Comparison of ENCODE assay signal across 13 cellular contexts in the genomic region with DNA sequence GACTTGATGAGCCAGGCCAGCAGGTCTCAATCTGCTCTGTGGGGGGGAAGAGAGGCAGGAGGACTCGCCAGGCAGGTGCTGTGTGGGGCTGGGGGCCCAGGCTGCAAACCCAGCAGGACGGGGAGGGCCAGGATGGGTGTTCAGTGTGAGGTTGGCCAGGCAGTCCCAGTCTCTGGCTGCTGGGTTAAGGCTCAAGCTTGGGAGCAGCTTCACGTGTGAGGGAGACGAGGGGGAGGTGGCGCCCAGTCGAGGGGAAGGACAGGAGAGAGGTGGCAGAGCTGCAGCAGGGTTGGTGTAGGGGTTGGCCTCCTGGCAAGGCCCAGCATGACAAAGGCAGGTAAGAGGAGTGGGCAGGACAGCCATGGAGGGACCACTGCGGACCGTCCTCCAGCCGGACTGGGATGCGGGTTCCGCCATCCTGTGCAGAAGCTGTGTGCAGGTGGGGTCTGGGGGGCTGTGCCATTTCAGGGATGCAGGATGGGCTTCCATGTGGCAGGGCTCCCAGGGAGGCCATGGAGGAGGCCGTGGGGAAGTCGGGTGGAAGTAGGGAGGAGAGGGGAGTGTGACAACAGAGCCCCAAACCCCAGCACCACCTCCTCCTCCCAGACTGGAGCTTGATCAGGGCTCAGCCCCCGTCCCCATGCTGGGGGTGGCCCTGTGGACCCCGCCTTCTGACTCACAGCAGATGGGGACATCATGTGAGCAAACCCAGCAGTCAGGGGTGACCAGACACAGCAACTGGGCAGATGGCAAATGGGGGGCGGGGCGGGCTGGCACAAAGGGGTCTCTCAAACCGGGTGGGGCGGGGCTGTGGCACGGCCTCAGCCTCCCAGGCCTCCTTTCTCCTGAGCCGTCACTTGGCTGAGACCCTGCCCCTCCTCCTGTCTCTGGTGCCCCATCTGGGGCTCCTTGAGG. TPM values are rescaled to one million over a fixed set of nuclear protein-coding genes. Genes with fewer than 3 reads are reported as not detected.
DNase-seq lines count a peak whose midpoint lies in the region; ATAC-seq, FAIRE-seq and TF ChIP-seq lines count a peak whose summit lies in the region.
"Had no signal": no experiment of that assay in that cellular context is flagged by ENCODE, and none has a peak within 500 bp of the region (broad histone marks: within the 10 kb centered on the region; RNA-seq: fewer than 3 reads in every experiment).

No MANE protein-coding gene starts in this region.

- intact Hi-C loops in heart left ventricle (cut with DNase I) (no loop called here), Right ventricle myocardium superior (cut with DNase I) (no loop called here)

- no peak overlapping the region for H4K5ac ChIP-seq in H1 (ENCODE audit: insufficient read length, low read depth, low read length)

- no peak overlapping the region for H3K14ac ChIP-seq in H1 (ENCODE audit: insufficient read length)

- H3K23me2 ChIP-seq in H1 (ENCODE audit: low read depth, low read length): peaks cover 4% of the 10 kb centered on the region; the same call in 1 of the 2 replicates

- CTCF ChIA-PET in H1 (lab: Charles Lee; ENCODE audit: partially characterized antibody): interaction anchor here (1.0 to 5.6 kb wide), 9 partner anchors 8 to 290 kb away, joined by 3 to 69 read pairs (median 4); no protein-coding TSS in a partner anchor
- CTCF ChIA-PET in activated CD4-positive, alpha-beta memory T cell treated with anti-CD3 and anti-CD28 coated beads, Interleukin-2, amount 10 ng/mL, durations not matched to agents 7 days and 5 days (lab: Charles Lee): interaction anchor here (1.2 kb wide), 1 partner anchor 22 kb away, joined by 4 read pairs; no protein-coding TSS in a partner anchor

- no peak for FAIRE-seq in H1 (lab: Jason Lieb, UNC)

- H3K9me3 Mint-ChIP-seq in natural killer cell treated with Interleukin-12 subunit alpha and Interleukin-12 subunit beta and Interleukin-15 and Interleukin-18, amount 100 ng/mL, for 72 hours: no peaks in the 10 kb centered on the region
- H3K9me3 Mint-ChIP-seq in activated CD4-positive, alpha-beta memory T cell treated with anti-CD3 and anti-CD28 coated beads, Interleukin-2, amount 10 ng/mL, durations not matched to agents 7 days and 5 days: no peaks in the 10 kb centered on the region
- H3K9me3 Mint-ChIP-seq: activated T-helper 1 cell treated with anti-CD3 and anti-CD28 coated beads, Interleukin-12 subunit alpha, Interleukin-12 subunit beta, Interleukin-2, Interleukin-4 antibody, amounts not matched to agents 30 ng/mL and 10 ng/mL and 1 ng/mL, durations not matched to agents 14 hours and 24 hours and 36 hours; T-cell had no signal

- POLR2A ChIA-PET in H1 (lab: Charles Lee; ENCODE audit: partially characterized antibody): interaction anchor here (2.1 kb wide), 1 partner anchor 11 kb away, joined by 6 read pairs; no protein-coding TSS in a partner anchor
- POLR2A ChIA-PET in activated CD4-positive, alpha-beta memory T cell treated with anti-CD3 and anti-CD28 coated beads, Interleukin-2, amount 10 ng/mL, durations not matched to agents 7 days and 5 days (lab: Charles Lee): interaction anchor here (1.0 to 1.7 kb wide), 2 partner anchors 29 to 54 kb away, joined by 3 to 5 read pairs; no protein-coding TSS in a partner anchor

- 65 to 70% (median 67%) methylated on average over 21 of the region's 21 CpGs for WGBS in heart left ventricle, 4 donors
- WGBS in H1 (ENCODE audit: extremely low coverage in 1 of 2, insufficient coverage in 1 of 2, insufficient read length in 1 of 2, insufficient replicate concordance in 2 of 2, low coverage in 1 of 2, low lambda C conversion rate in 2 of 2, missing lambda C conversion rate in 1 of 2), 2 experiments: 90% methylated on average over 15 of the region's 21 CpGs; no CpG with 5 or more reads in 1 of the 2 experiments
- 74 to 75% methylated on average over 13 to 21 of the region's 21 CpGs for WGBS in upper lobe of left lung, 2 donors

- H2BK20ac ChIP-seq in H1 (ENCODE audit: low read length): no peak overlapping the region

- H3K27ac ChIP-seq in heart left ventricle: peak overlapping the region in 11 of 12 donors; percentile 70 to 93 (median 85)
- no peak overlapping the region for H3K27ac ChIP-seq in H1 (ENCODE audit: low read depth, low read length)
- peak overlapping the region in 3 of 4 donors; percentile 77 to 85 (median 85) for H3K27ac ChIP-seq in upper lobe of left lung
- H3K27ac ChIP-seq: HL-60 had no signal

- H2BK15ac ChIP-seq in H1 (ENCODE audit: low read length): peak overlapping the region; percentile 88; the same call in 1 of the 2 replicates

- H3K4ac ChIP-seq in H1 (replicated peaks; ENCODE audit: insufficient read length, low read depth, low read length): no peak overlapping the region

- H3K9ac ChIP-seq in H1 (replicated peaks in 1 of 4; ENCODE audit: extremely low read depth in 1 of 4, low read depth in 3 of 4, low read length in 3 of 4): no peak overlapping the region

- no peak overlapping the region for H4K91ac ChIP-seq in H1 (replicated peaks; ENCODE audit: insufficient read length, low read length)

- no peaks in the 10 kb centered on the region for H3K79me1 ChIP-seq in H1 (ENCODE audit: low read depth, low read length)

- H3K56ac ChIP-seq in H1 (replicated peaks; ENCODE audit: insufficient read length, low read depth, low read length): no peak overlapping the region

- no peak overlapping the region; the same call in 1 of the 2 replicates for H4K8ac ChIP-seq in H1 (ENCODE audit: extremely low read depth, insufficient read depth, low read length)

- H3K79me2 ChIP-seq in H1 (ENCODE audit: control insufficient read depth in 1 of 2, insufficient read depth in 2 of 2, low read length in 2 of 2): no peaks in the 10 kb centered on the region

- peak overlapping the region; percentile 35 for H3K4me3 Mint-ChIP-seq in natural killer cell treated with Interleukin-12 subunit alpha and Interleukin-12 subunit beta and Interleukin-15 and Interleukin-18, amount 100 ng/mL, for 72 hours
- no peak overlapping the region for H3K4me3 Mint-ChIP-seq in activated CD4-positive, alpha-beta memory T cell treated with anti-CD3 and anti-CD28 coated beads, Interleukin-2, amount 10 ng/mL, durations not matched to agents 7 days and 5 days
- H3K4me3 Mint-ChIP-seq: activated T-helper 1 cell treated with anti-CD3 and anti-CD28 coated beads, Interleukin-12 subunit alpha, Interleukin-12 subunit beta, Interleukin-2, Interleukin-4 antibody, amounts not matched to agents 30 ng/mL and 10 ng/mL and 1 ng/mL, durations not matched to agents 14 hours and 24 hours and 36 hours had no signal

- peaks cover 0 to 17% (median 0%) of the 10 kb centered on the region in 9 donors for H3K27me3 ChIP-seq in heart left ventricle
- peaks cover 0 to 2% (median 0%) of the 10 kb centered on the region in 4 experiments; a peak in 3 of 7 replicates for H3K27me3 ChIP-seq in H1 (replicated peaks in 1 of 4; ENCODE audit: control insufficient read depth in 3 of 4, extremely low read depth in 1 of 4, insufficient read depth in 3 of 4, low read length in 3 of 4)
- no peaks in the 10 kb centered on the region for H3K27me3 ChIP-seq in upper lobe of left lung
- H3K27me3 ChIP-seq: MG63 had no signal

- 0 out of 2 replicates have a peak overlapping the region, but pooled peaks have one; percentile 27 for H2BK12ac ChIP-seq in H1 (ENCODE audit: low read depth, low read length)

- H3K4me3 ChIP-seq in heart left ventricle (peak overlapping the region; percentile 13 to 65 (median 59)), H1 (ENCODE audit: extremely low read depth in 1 of 4, insufficient read depth in 2 of 4, low read depth in 3 of 4, low read length in 4 of 4) (no peak overlapping the region), upper lobe of left lung (peak overlapping the region in 2 of 4 donors; percentile 43 to 51)
- H3K4me3 ChIP-seq: MG63 had no signal

- TF ChIP-seq EP300 in H1 (IDR thresholded peaks at IDR 0.05; ENCODE audit: borderline replicate concordance in 1 of 2, low read depth in 2 of 2, low read length in 2 of 2) (no peak), upper lobe of left lung (IDR thresholded peaks at IDR 0.05) (no peak)

- H3K9me3 ChIP-seq in heart left ventricle: no peaks in the 10 kb centered on the region
- no peaks in the 10 kb centered on the region for H3K9me3 ChIP-seq in H1 (ENCODE audit: insufficient read depth in 2 of 2, low read depth in 1 of 2, low read length in 1 of 2)
- H3K9me3 ChIP-seq in upper lobe of left lung: no peaks in the 10 kb centered on the region
- H3K9me3 ChIP-seq: MG63 had no signal

- no peaks in the 10 kb centered on the region for H3K36me3 ChIP-seq in heart left ventricle
- no peaks in the 10 kb centered on the region for H3K36me3 ChIP-seq in H1 (ENCODE audit: control insufficient read depth in 2 of 4, insufficient read depth in 4 of 4, low read length in 3 of 4)
- no peaks in the 10 kb centered on the region for H3K36me3 ChIP-seq in upper lobe of left lung
- H3K36me3 ChIP-seq: MG63 had no signal

- peaks cover 0 to 4% of the 10 kb centered on the region in 2 experiments for H4K20me1 ChIP-seq in H1 (replicated peaks in 1 of 2; ENCODE audit: control insufficient read depth in 1 of 2, insufficient read depth in 2 of 2, low read length in 2 of 2)

- H3K27ac Mint-ChIP-seq in natural killer cell treated with Interleukin-12 subunit alpha and Interleukin-12 subunit beta and Interleukin-15 and Interleukin-18, amount 100 ng/mL, for 72 hours: peak overlapping the region; percentile 44 to 56
- H3K27ac Mint-ChIP-seq in activated CD4-positive, alpha-beta memory T cell treated with anti-CD3 and anti-CD28 coated beads, Interleukin-2, amount 10 ng/mL, durations not matched to agents 7 days and 5 days: no peak overlapping the region

- no peak overlapping the region for H2AFZ ChIP-seq in H1 (ENCODE audit: low read length)

- no peak for DNase-seq in heart left ventricle
- DNase-seq in Right ventricle myocardium superior: no peak
- DNase-seq in H1 (ENCODE audit: low read depth in 1 of 2, low spot score in 2 of 2): no peak
- no peak for DNase-seq in natural killer cell treated with Interleukin-12 subunit alpha and Interleukin-12 subunit beta and Interleukin-15 and Interleukin-18, amount 100 ng/mL, for 72 hours (ENCODE audit: low spot score)
- DNase-seq in upper lobe of left lung: no peak
- no peak for DNase-seq in activated CD4-positive, alpha-beta memory T cell treated with anti-CD3 and anti-CD28 coated beads, Interleukin-2, amount 10 ng/mL, durations not matched to agents 7 days and 5 days
- DNase-seq: MG63, T-cell had no signal

- TF ChIP-seq POLR2A in heart left ventricle (IDR thresholded peaks at IDR 0.05): no peak
- no peak for TF ChIP-seq POLR2A in H1 (IDR thresholded peaks at IDR 0.05; ENCODE audit: control extremely low read depth in 1 of 2, low read depth in 2 of 2, low read length in 2 of 2)
- TF ChIP-seq POLR2A in upper lobe of left lung (IDR thresholded peaks at IDR 0.05): no peak

- no peak for TF ChIP-seq RAD21 in H1 (IDR thresholded peaks at IDR 0.05 in 1 of 2, conservative IDR thresholded peaks at IDR 0.05 in 1 of 2; ENCODE audit: low read depth in 2 of 2, low read length in 2 of 2)

- peaks cover 18 to 22% of the 10 kb centered on the region in 2 donors for H3K4me1 Mint-ChIP-seq in natural killer cell treated with Interleukin-12 subunit alpha and Interleukin-12 subunit beta and Interleukin-15 and Interleukin-18, amount 100 ng/mL, for 72 hours (ENCODE audit: low read depth in 2 of 2)
- H3K4me1 Mint-ChIP-seq in activated CD4-positive, alpha-beta memory T cell treated with anti-CD3 and anti-CD28 coated beads, Interleukin-2, amount 10 ng/mL, durations not matched to agents 7 days and 5 days: peaks cover 14% of the 10 kb centered on the region

- peaks cover 5 to 8% of the 10 kb centered on the region in 2 donors for H3K27me3 Mint-ChIP-seq in natural killer cell treated with Interleukin-12 subunit alpha and Interleukin-12 subunit beta and Interleukin-15 and Interleukin-18, amount 100 ng/mL, for 72 hours
- peaks cover 37% of the 10 kb centered on the region for H3K27me3 Mint-ChIP-seq in activated CD4-positive, alpha-beta memory T cell treated with anti-CD3 and anti-CD28 coated beads, Interleukin-2, amount 10 ng/mL, durations not matched to agents 7 days and 5 days

- H3K36me3 Mint-ChIP-seq in natural killer cell treated with Interleukin-12 subunit alpha and Interleukin-12 subunit beta and Interleukin-15 and Interleukin-18, amount 100 ng/mL, for 72 hours: no peaks in the 10 kb centered on the region
- H3K36me3 Mint-ChIP-seq in activated CD4-positive, alpha-beta memory T cell treated with anti-CD3 and anti-CD28 coated beads, Interleukin-2, amount 10 ng/mL, durations not matched to agents 7 days and 5 days (ENCODE audit: low read depth): no peaks in the 10 kb centered on the region
- H3K36me3 Mint-ChIP-seq: T-cell had no signal

- no peak for ATAC-seq in heart left ventricle
- ATAC-seq in Right ventricle myocardium superior (ENCODE audit: poor library complexity): no peak
- ATAC-seq in natural killer cell treated with Interleukin-12 subunit alpha and Interleukin-12 subunit beta and Interleukin-15 and Interleukin-18, amount 100 ng/mL, for 72 hours: no peak
- no peak for ATAC-seq in upper lobe of left lung (ENCODE audit: low FRiP score in 2 of 2)
- ATAC-seq in GM21515 (IDR thresholded peaks at IDR 0.05; ENCODE audit: unreplicated experiment): no peak
- no peak for ATAC-seq in GM18867 (IDR thresholded peaks at IDR 0.05; ENCODE audit: unreplicated experiment)
- ATAC-seq: T-cell had no signal

- H3K23ac ChIP-seq in H1 (ENCODE audit: insufficient read length): no peak overlapping the region

- no peak for TF ChIP-seq CTCF in heart left ventricle (IDR thresholded peaks at IDR 0.05)
- no peak for TF ChIP-seq CTCF in H1 (IDR thresholded peaks at IDR 0.05; ENCODE audit: control extremely low read depth in 1 of 3, insufficient read depth in 1 of 3, low read depth in 1 of 3, low read length in 3 of 3)
- TF ChIP-seq CTCF in upper lobe of left lung (IDR thresholded peaks at IDR 0.05): no peak

- H2BK120ac ChIP-seq in H1 (replicated peaks; ENCODE audit: low read depth, low read length): no peak overlapping the region

- H2AK5ac ChIP-seq in H1 (ENCODE audit: low read depth, low read length): no peak overlapping the region; the same call in 1 of the 2 replicates

- H3K4me1 ChIP-seq in heart left ventricle (peaks cover 5 to 62% (median 51%) of the 10 kb centered on the region in 12 donors), H1 (replicated peaks in 1 of 4; ENCODE audit: control insufficient read depth in 3 of 4, insufficient read depth in 4 of 4, low read length in 3 of 4) (peaks cover 0 to 21% (median 12%) of the 10 kb centered on the region in 4 experiments; a peak in 6 of 7 replicates), upper lobe of left lung (peaks cover 24 to 42% (median 31%) of the 10 kb centered on the region in 4 donors)

- no peak overlapping the region for H2BK5ac ChIP-seq in H1 (ENCODE audit: low read depth, low read length)

- no peak overlapping the region for H3K4me2 ChIP-seq in H1 (ENCODE audit: insufficient read depth in 1 of 2, low read depth in 2 of 2, low read length in 2 of 2)

- H3K18ac ChIP-seq in H1 (ENCODE audit: extremely low read depth, low read length): no peak overlapping the region

RNA-seq across cellular contexts. Expression of gene ADGRG1, which starts 2.8 kb away (rescaled TPM):
- total RNA-seq in heart left ventricle: 10 to 100 TPM; 15.2 to 65.2 (median 17.5) TPM
- 10 to 100 TPM; 14.1 to 23.3 TPM for polyA plus RNA-seq in heart left ventricle
- 23.0 TPM for total RNA-seq in Right ventricle myocardium superior
- 0.78 and 1.3 TPM in 2 replicates for total RNA-seq in H1 (2021; fragmentation: NEBNext Ultra II Directional; extraction: Animal tissue kit (Norgen Biotek cat#: 25700))
- 2.6 and 2.9 TPM in 2 replicates for polyA plus RNA-seq in H1 (2011; rRNA removed)
- 1.3 TPM for polyA plus RNA-seq in H1 (2011; cell fraction: cytosol; rRNA removed)
- polyA plus RNA-seq in H1 (2011; cell fraction: nucleus; rRNA removed): 1.6 TPM
- 0.99 to 2.2 TPM (median 1.4 TPM) in 4 replicates for polyA plus RNA-seq in H1 (2012, experiment 1 of 2)
- polyA plus RNA-seq in H1 (2012, experiment 2 of 2): 1.4 TPM
- polyA plus RNA-seq in H1 (2013, experiment 1 of 2): 2.8 TPM
- 3.7 TPM for polyA plus RNA-seq in H1 (2013, experiment 2 of 2)
- 1.2 and 1.7 TPM in 2 replicates for polyA minus RNA-seq in H1 (2011; rRNA and poly(A)+ RNA removed)
- 0.81 TPM for polyA minus RNA-seq in H1 (2011; cell fraction: cytosol; rRNA and poly(A)+ RNA removed)
- 3.1 TPM for polyA minus RNA-seq in H1 (2011; cell fraction: nucleus; rRNA and poly(A)+ RNA removed)
- total RNA-seq in natural killer cell treated with Interleukin-12 subunit alpha and Interleukin-12 subunit beta and Interleukin-15 and Interleukin-18, amount 100 ng/mL, for 72 hours: 10 to 100 TPM in 1 of 2 donors, 1 to 10 TPM in 1; 4.8 to 13.7 TPM
- total RNA-seq in upper lobe of left lung: 10 to 100 TPM; 34.6 to 89.3 (median 40.4) TPM
- 1 to 10 TPM; 7.4 to 8.3 TPM for total RNA-seq in activated CD4-positive, alpha-beta memory T cell treated with anti-CD3 and anti-CD28 coated beads, Interleukin-2, amount 10 ng/mL, durations not matched to agents 7 days and 5 days
- total RNA-seq: OCI-LY7 had no signal

RNA-seq across cellular contexts. Expression of gene ADGRG3, which starts 36.9 kb away (rescaled TPM):
- total RNA-seq in heart left ventricle: 1 to 10 TPM in 1 of 9 donors, under 1 TPM in 8; 0.12 to 1.4 (median 0.53) TPM
- polyA plus RNA-seq in heart left ventricle: under 1 TPM; 0.15 to 0.61 TPM
- 0.48 TPM for total RNA-seq in Right ventricle myocardium superior
- total RNA-seq in H1 (2021; fragmentation: NEBNext Ultra II Directional; extraction: Animal tissue kit (Norgen Biotek cat#: 25700)): 0.15 and 0.28 TPM in 2 replicates
- polyA plus RNA-seq in H1 (2011; rRNA removed): 0.94 and 0.98 TPM in 2 replicates
- polyA plus RNA-seq in H1 (2011; cell fraction: cytosol; rRNA removed): 1.00 TPM
- 0.87 TPM for polyA plus RNA-seq in H1 (2011; cell fraction: nucleus; rRNA removed)
- 0.64 to 1.4 TPM (median 0.87 TPM) in 4 replicates for polyA plus RNA-seq in H1 (2012, experiment 1 of 2)
- 0.42 TPM for polyA plus RNA-seq in H1 (2012, experiment 2 of 2)
- 0.20 TPM for polyA plus RNA-seq in H1 (2013, experiment 1 of 2)
- 0.52 TPM for polyA plus RNA-seq in H1 (2013, experiment 2 of 2)
- polyA minus RNA-seq in H1 (2011; rRNA and poly(A)+ RNA removed): 0.59 and 0.69 TPM in 2 replicates
- polyA minus RNA-seq in H1 (2011; cell fraction: cytosol; rRNA and poly(A)+ RNA removed): not detected
- polyA minus RNA-seq in H1 (2011; cell fraction: nucleus; rRNA and poly(A)+ RNA removed): 0.60 TPM
- total RNA-seq in natural killer cell treated with Interleukin-12 subunit alpha and Interleukin-12 subunit beta and Interleukin-15 and Interleukin-18, amount 100 ng/mL, for 72 hours: 10 to 100 TPM; 25.4 to 28.9 TPM
- total RNA-seq in upper lobe of left lung: 10 to 100 TPM in 2 of 6 donors, 1 to 10 TPM in 4; 3.1 to 17.2 (median 8.4) TPM
- total RNA-seq in activated CD4-positive, alpha-beta memory T cell treated with anti-CD3 and anti-CD28 coated beads, Interleukin-2, amount 10 ng/mL, durations not matched to agents 7 days and 5 days: not detected
- total RNA-seq: activated T-helper 1 cell treated with anti-CD3 and anti-CD28 coated beads, Interleukin-12 subunit alpha, Interleukin-12 subunit beta, Interleukin-2, Interleukin-4 antibody, amounts not matched to agents 30 ng/mL and 10 ng/mL and 1 ng/mL, durations not matched to agents 14 hours and 24 hours and 36 hours; OCI-LY7 had no signal

Comparison
In these comparisons a context has a peak if more than half of its experiments do, and no peak if none do; other contexts are left out.
1. H3K4me3 ChIP-seq: peak in heart left ventricle (12 of 12); none in H1 (0 of 4).